Comparison of ENCODE assay signal across 8 cellular contexts in genomic region chr5:128674837-128675446, GRCh38.
A peak's percentile ranks its signal among the peaks of the same experiment; 100 is the strongest.
DNase-seq lines count a peak whose midpoint lies in the region; ATAC-seq, FAIRE-seq and TF ChIP-seq lines count a peak whose summit lies in the region.

No MANE protein-coding gene starts in this region.

- no peak overlapping the region for H2AK5ac ChIP-seq in H1 (ENCODE audit: low read depth, low read length)

- H3K79me2 ChIP-seq in SU-DHL-6 (ENCODE audit: insufficient read depth, low read length) (no peaks in the 10 kb centered on the region), H1 (ENCODE audit: control insufficient read depth in 1 of 2, insufficient read depth in 2 of 2, low read length in 2 of 2) (no peaks in the 10 kb centered on the region), parathyroid adenoma (no peaks in the 10 kb centered on the region)

- H3K27me3 ChIP-seq in HL-60 (ENCODE audit: insufficient read depth, poor library complexity, severe bottlenecking) (no peaks in the 10 kb centered on the region), SU-DHL-6 (ENCODE audit: low read length) (no peaks in the 10 kb centered on the region), H1 (replicated peaks in 1 of 4; ENCODE audit: control insufficient read depth in 3 of 4, extremely low read depth in 1 of 4, insufficient read depth in 3 of 4, low read length in 3 of 4) (no peaks in the 10 kb centered on the region), parathyroid adenoma (ENCODE audit: control insufficient read depth, insufficient read depth, low read length) (no peaks in the 10 kb centered on the region)

- no peak overlapping the region for H3K14ac ChIP-seq in H1 (ENCODE audit: insufficient read length)

- no peak overlapping the region for H3K56ac ChIP-seq in H1 (replicated peaks; ENCODE audit: insufficient read length, low read depth, low read length)

- TF ChIP-seq CTCF in HL-60 (IDR thresholded peaks at IDR 0.05; ENCODE audit: insufficient read depth, low read length) (peak; percentile 54), SU-DHL-6 (IDR thresholded peaks at IDR 0.05; ENCODE audit: insufficient read depth, low read length, poor library complexity, severe bottlenecking) (peak; percentile 65), H1 (IDR thresholded peaks at IDR 0.05; ENCODE audit: control extremely low read depth in 1 of 3, insufficient read depth in 1 of 3, low read depth in 1 of 3, low read length in 3 of 3) (peak; percentile 41 to 82 (median 69)), parathyroid adenoma (IDR thresholded peaks at IDR 0.05) (peak; percentile 43)

- H3K4me2 ChIP-seq in SU-DHL-6 (ENCODE audit: low read depth, low read length, poor library complexity, severe bottlenecking) = no peak overlapping the region
- H3K4me2 ChIP-seq in H1 (ENCODE audit: insufficient read depth in 1 of 2, low read depth in 2 of 2, low read length in 2 of 2) = no peak overlapping the region
- no peak overlapping the region for H3K4me2 ChIP-seq in parathyroid adenoma (ENCODE audit: low read length)

- no peaks in the 10 kb centered on the region for H3K79me1 ChIP-seq in H1 (ENCODE audit: low read depth, low read length)

- no peak overlapping the region for H4K91ac ChIP-seq in H1 (replicated peaks; ENCODE audit: insufficient read length, low read length)

- no peak overlapping the region for H4K5ac ChIP-seq in H1 (ENCODE audit: insufficient read length, low read depth, low read length)

- no peak overlapping the region for H3K18ac ChIP-seq in H1 (ENCODE audit: extremely low read depth, low read length)

- H3K27me3 Mint-ChIP-seq in T-helper 2 cell treated with Interferon-gamma antibody and Interleukin-4, amounts not matched to agents 5 μg/mL and 100 μg/mL, for 36 hours (ENCODE audit: low read depth) = no peaks in the 10 kb centered on the region

- no peak for TF ChIP-seq EP300 in H1 (IDR thresholded peaks at IDR 0.05; ENCODE audit: borderline replicate concordance in 1 of 2, low read depth in 2 of 2, low read length in 2 of 2)

- H3K9me3 Mint-ChIP-seq in T-helper 2 cell treated with Interferon-gamma antibody and Interleukin-4, amounts not matched to agents 5 μg/mL and 100 μg/mL, for 36 hours = no peaks in the 10 kb centered on the region

- no peaks in the 10 kb centered on the region for H3K4me1 Mint-ChIP-seq in T-helper 2 cell treated with Interferon-gamma antibody and Interleukin-4, amounts not matched to agents 5 μg/mL and 100 μg/mL, for 36 hours (ENCODE audit: low read depth)

- H2AFZ ChIP-seq in SU-DHL-6 (ENCODE audit: low read depth, low read length, severe bottlenecking) (no peak overlapping the region), H1 (ENCODE audit: low read length) (no peak overlapping the region), parathyroid adenoma (no peak overlapping the region)

- H3K9me3 ChIP-seq in SU-DHL-6 (ENCODE audit: insufficient read depth, low read length) (no peaks in the 10 kb centered on the region), H1 (ENCODE audit: insufficient read depth in 2 of 2, low read depth in 1 of 2, low read length in 1 of 2) (peaks cover 3 to 11% of the 10 kb centered on the region in 2 experiments; a peak in 1 of 4 replicates), parathyroid adenoma (ENCODE audit: control insufficient read depth, low read length) (no peaks in the 10 kb centered on the region)

- no peaks in the 10 kb centered on the region for H3K9me2 ChIP-seq in SU-DHL-6 (replicated peaks; ENCODE audit: insufficient read depth, low read length)

- H4K8ac ChIP-seq in H1 (ENCODE audit: extremely low read depth, insufficient read depth, low read length) = no peak overlapping the region

- no peak overlapping the region for H3K27ac Mint-ChIP-seq in T-helper 2 cell treated with Interferon-gamma antibody and Interleukin-4, amounts not matched to agents 5 μg/mL and 100 μg/mL, for 36 hours

- no peaks in the 10 kb centered on the region for H3K23me2 ChIP-seq in H1 (ENCODE audit: low read depth, low read length)

- no peak overlapping the region for H3K4me3 Mint-ChIP-seq in T-helper 2 cell treated with Interferon-gamma antibody and Interleukin-4, amounts not matched to agents 5 μg/mL and 100 μg/mL, for 36 hours

- DNase-seq in T-helper 2 cell = peak in 3 of 5 experiments; percentile 4 to 26 (median 12)
- DNase-seq in T-helper 2 cell treated with Interferon-gamma antibody and Interleukin-4, amounts not matched to agents 5 μg/mL and 100 μg/mL, for 36 hours (ENCODE audit: low spot score) = no peak
- peak in 1 of 2 experiments; percentile 44 for DNase-seq in HL-60 (ENCODE audit: low read depth in 1 of 2, low spot score in 1 of 2)
- DNase-seq in H1 (ENCODE audit: low read depth in 1 of 2, low spot score in 2 of 2) = peak in 1 of 2 experiments; percentile 83
- DNase-seq in stimulated activated naive CD4-positive, alpha-beta T cell treated with Interleukin-2 at 50 U/mL for 16 hours (lab: John Stamatoyannopoulos, UW) = no peak

- H3K4me3 ChIP-seq in HL-60 (replicated peaks; ENCODE audit: insufficient read depth, low read length) = no peak overlapping the region
- no peak overlapping the region for H3K4me3 ChIP-seq in SU-DHL-6 (ENCODE audit: insufficient read depth, low read length, poor library complexity, severe bottlenecking)
- H3K4me3 ChIP-seq in H1 (ENCODE audit: extremely low read depth in 1 of 4, insufficient read depth in 2 of 4, low read depth in 3 of 4, low read length in 4 of 4) = no peak overlapping the region
- no peak overlapping the region for H3K4me3 ChIP-seq in parathyroid adenoma (ENCODE audit: low read depth, low read length)

- no peak overlapping the region for H2BK20ac ChIP-seq in H1 (ENCODE audit: low read length)

- H2BK5ac ChIP-seq in H1 (ENCODE audit: low read depth, low read length) = no peak overlapping the region

- CTCF ChIA-PET in H1 (lab: Charles Lee; ENCODE audit: partially characterized antibody) = interaction anchor here (0.5 to 5.2 kb wide), 38 partner anchors 7 to 1659 kb away, joined by 3 to 26 read pairs (median 4); partner anchors contain the start of gene FBN2

- H3K9ac ChIP-seq in SU-DHL-6 (ENCODE audit: low read length) = no peak overlapping the region
- H3K9ac ChIP-seq in H1 (replicated peaks in 1 of 4; ENCODE audit: extremely low read depth in 1 of 4, low read depth in 3 of 4, low read length in 3 of 4) = no peak overlapping the region
- H3K9ac ChIP-seq in parathyroid adenoma = no peak overlapping the region

- H3K36me3 ChIP-seq in SU-DHL-6 (ENCODE audit: low read length) = no peaks in the 10 kb centered on the region
- no peaks in the 10 kb centered on the region; a peak in 1 of 8 replicates for H3K36me3 ChIP-seq in H1 (ENCODE audit: control insufficient read depth in 2 of 4, insufficient read depth in 4 of 4, low read length in 3 of 4)
- H3K36me3 ChIP-seq in parathyroid adenoma (ENCODE audit: control insufficient read depth, insufficient read depth, low read length) = no peaks in the 10 kb centered on the region

- H3K36me3 Mint-ChIP-seq in T-helper 2 cell treated with Interferon-gamma antibody and Interleukin-4, amounts not matched to agents 5 μg/mL and 100 μg/mL, for 36 hours (ENCODE audit: low read depth) = no peaks in the 10 kb centered on the region

- no peak overlapping the region for H2BK12ac ChIP-seq in H1 (ENCODE audit: low read depth, low read length)

- H4K20me1 ChIP-seq in SU-DHL-6 (ENCODE audit: low read depth, low read length) = no peaks in the 10 kb centered on the region
- H4K20me1 ChIP-seq in H1 (replicated peaks in 1 of 2; ENCODE audit: control insufficient read depth in 1 of 2, insufficient read depth in 2 of 2, low read length in 2 of 2) = no peaks in the 10 kb centered on the region

- WGBS in H1 (ENCODE audit: extremely low coverage in 1 of 2, insufficient coverage in 1 of 2, insufficient read length in 1 of 2, insufficient replicate concordance in 2 of 2, low coverage in 1 of 2, low lambda C conversion rate in 2 of 2, missing lambda C conversion rate in 1 of 2), 2 experiments = 43% methylated on average over 3 of the region's 3 CpGs; no CpG with 5 or more reads in 1 of the 2 experiments

- H2BK120ac ChIP-seq in H1 (replicated peaks; ENCODE audit: low read depth, low read length) = no peak overlapping the region

- peak; percentile 84 for ATAC-seq in GM21529 (IDR thresholded peaks at IDR 0.05; ENCODE audit: unreplicated experiment)

- no peaks in the 10 kb centered on the region for H3F3A ChIP-seq in SU-DHL-6 (ENCODE audit: insufficient read depth)

- POLR2A ChIA-PET in H1 (lab: Charles Lee; ENCODE audit: partially characterized antibody) = no interaction called here

- no peak for TF ChIP-seq POLR2A in H1 (IDR thresholded peaks at IDR 0.05; ENCODE audit: control extremely low read depth in 1 of 2, low read depth in 2 of 2, low read length in 2 of 2)

- H3K27ac ChIP-seq in HL-60 (replicated peaks) (no peak overlapping the region), SU-DHL-6 (ENCODE audit: low read depth, low read length) (no peak overlapping the region), H1 (ENCODE audit: low read depth, low read length) (no peak overlapping the region), parathyroid adenoma (no peak overlapping the region)

- no peak overlapping the region for H2BK15ac ChIP-seq in H1 (ENCODE audit: low read length)

- peaks cover 0 to 3% (median 0%) of the 10 kb centered on the region in 4 experiments; a peak in 3 of 7 replicates for H3K4me1 ChIP-seq in H1 (replicated peaks in 1 of 4; ENCODE audit: control insufficient read depth in 3 of 4, insufficient read depth in 4 of 4, low read length in 3 of 4)
- H3K4me1 ChIP-seq in parathyroid adenoma = no peaks in the 10 kb centered on the region

- H3K4ac ChIP-seq in H1 (replicated peaks; ENCODE audit: insufficient read length, low read depth, low read length) = no peak overlapping the region

- no peak overlapping the region for H3K23ac ChIP-seq in H1 (ENCODE audit: insufficient read length)

- TF ChIP-seq RAD21 in H1 (IDR thresholded peaks at IDR 0.05 in 1 of 2, conservative IDR thresholded peaks at IDR 0.05 in 1 of 2; ENCODE audit: low read depth in 2 of 2, low read length in 2 of 2) = peak; percentile 73 to 80

- peak; percentile 93 for FAIRE-seq in H1 (lab: Jason Lieb, UNC)

TF ChIP-seq in H1, 55 proteins besides CTCF, POLR2A, EP300 and RAD21 (continues in another document):
- TF ChIP-seq CBX5 (IDR thresholded peaks at IDR 0.05; ENCODE audit: low read depth, low read length) (no peak), POU5F1 (IDR thresholded peaks at IDR 0.05; ENCODE audit: low read depth, low read length) (no peak), KDM4A (IDR thresholded peaks at IDR 0.05; ENCODE audit: low read depth, low read length, severe bottlenecking) (no peak), CEBPB (IDR thresholded peaks at IDR 0.05; ENCODE audit: low read depth, low read length) (no peak), KDM1A (IDR thresholded peaks at IDR 0.05; ENCODE audit: borderline replicate concordance, low read length) (no peak), GTF2F1 (IDR thresholded peaks at IDR 0.05; ENCODE audit: borderline replicate concordance, low read depth, low read length) (no peak), CBX8 (IDR thresholded peaks at IDR 0.05; ENCODE audit: borderline replicate concordance, low read depth, low read length) (no peak), ATF3 (IDR thresholded peaks at IDR 0.05; ENCODE audit: insufficient read depth, low read depth, low read length) (no peak)

Comparison
In these comparisons a context has a peak if more than half of its experiments do, and no peak if none do; other contexts are left out.
1. DNase-seq: peak in T-helper 2 cell (3 of 5); none in T-helper 2 cell treated with Interferon-gamma antibody and Interleukin-4, amounts not matched to agents 5 μg/mL and 100 μg/mL, for 36 hours (single experiment) and stimulated activated naive CD4-positive, alpha-beta T cell treated with Interleukin-2 at 50 U/mL for 16 hours (single experiment).
2. Peak in every context shown above with its lines, with median percentiles within 50 percentile points of each other: CTCF ChIP-seq.